1 cellular context compared by ENCODE assay signal in genomic region chr11:789951-790350, GRCh38.
TF ChIP-seq lines count a peak whose summit lies in the region.

Gene CEND1 (minus strand): TSS chr11:790090. CDS start chr11:788576, 1,514 bp downstream.

TF ChIP-seq in K562, 482 proteins besides CTCF, POLR2A, EP300 and RAD21 (continued from another document):
- TF ChIP-seq CHD7 (IDR thresholded peaks at IDR 0.05; ENCODE audit: low read depth, low read length) (no peak), ZKSCAN3 (CRISPR knock-in tag; IDR thresholded peaks at IDR 0.05) (no peak), TFE3 (CRISPR knock-in tag; IDR thresholded peaks at IDR 0.05) (no peak), HDAC1 (IDR thresholded peaks at IDR 0.05) (peak in 1 of 2 experiments; percentile 32; a peak in 1 of 4 replicates), ZNF707 (CRISPR knock-in tag; conservative IDR thresholded peaks at IDR 0.05) (no peak), SIN3A (IDR thresholded peaks at IDR 0.05; ENCODE audit: borderline replicate concordance in 2 of 2, control insufficient read depth in 1 of 2, low read depth in 2 of 2, low read length in 2 of 2) (no peak), CBFA2T2 (conservative IDR thresholded peaks at IDR 0.05) (no peak), RFX7 (CRISPR knock-in tag; IDR thresholded peaks at IDR 0.05) (no peak), SMAD2 (IDR thresholded peaks at IDR 0.05; ENCODE audit: low read depth, low read length) (no peak), NFRKB (IDR thresholded peaks at IDR 0.05; ENCODE audit: low read depth) (no peak), PPARD (CRISPR knock-in tag; IDR thresholded peaks at IDR 0.05) (no peak), CTBP1 (IDR thresholded peaks at IDR 0.05; ENCODE audit: borderline replicate concordance) (peak; percentile 79; the same call in 1 of the 2 replicates), USF2 (CRISPR knock-in tag; IDR thresholded peaks at IDR 0.05) (no peak), KLF1 (tag; IDR thresholded peaks at IDR 0.05) (no peak), ZNF143 (CRISPR knock-in tag; IDR thresholded peaks at IDR 0.05) (peak; percentile 80), MLLT1 (IDR thresholded peaks at IDR 0.05) (no peak), ZNF263 (CRISPR knock-in tag; IDR thresholded peaks at IDR 0.05; ENCODE audit: borderline replicate concordance) (peak; percentile 79), FOXK2 (conservative IDR thresholded peaks at IDR 0.05 in 1 of 2, IDR thresholded peaks at IDR 0.05 in 1 of 2; ENCODE audit: low read depth in 2 of 2) (no peak), EGR1 (conservative IDR thresholded peaks at IDR 0.05) (peak; percentile 26; the same call in 1 of the 2 replicates), NRF1 (conservative IDR thresholded peaks at IDR 0.05 in 1 of 2, IDR thresholded peaks at IDR 0.05 in 1 of 2) (peak in 1 of 2 experiments; percentile 40; a peak in 1 of 4 replicates), ID3 (CRISPR knock-in tag; IDR thresholded peaks at IDR 0.05) (no peak), ID3 (tag; IDR thresholded peaks at IDR 0.05) (no peak), KLF6 (CRISPR knock-in tag; IDR thresholded peaks at IDR 0.05; ENCODE audit: borderline replicate concordance) (no peak), POLR2AphosphoS5 (IDR thresholded peaks at IDR 0.05; ENCODE audit: control insufficient read depth, insufficient read depth, low read depth, low read length) (no peak), SMAD4 (CRISPR knock-in tag; conservative IDR thresholded peaks at IDR 0.05) (no peak), CBX8 (IDR thresholded peaks at IDR 0.05; ENCODE audit: borderline replicate concordance, extremely low read depth, low read depth, low read length, poor library complexity, severe bottlenecking) (no peak), TCF15 (CRISPR knock-in tag; IDR thresholded peaks at IDR 0.05) (no peak), ELK3 (CRISPR knock-in tag; IDR thresholded peaks at IDR 0.05) (no peak), HMGN3 (IDR thresholded peaks at IDR 0.05; ENCODE audit: borderline replicate concordance, extremely low read depth, insufficient read length, low read depth, low read length) (peak; percentile 57), ZBTB26 (CRISPR knock-in tag; IDR thresholded peaks at IDR 0.05) (no peak), E2F6 (IDR thresholded peaks at IDR 0.05; ENCODE audit: borderline replicate concordance in 1 of 2, extremely low read depth in 1 of 2, insufficient read depth in 1 of 2, insufficient read length in 1 of 2, low read depth in 1 of 2, low read length in 1 of 2, poor library complexity in 1 of 2, severe bottlenecking in 1 of 2) (no peak)
